In the genomic region with DNA sequence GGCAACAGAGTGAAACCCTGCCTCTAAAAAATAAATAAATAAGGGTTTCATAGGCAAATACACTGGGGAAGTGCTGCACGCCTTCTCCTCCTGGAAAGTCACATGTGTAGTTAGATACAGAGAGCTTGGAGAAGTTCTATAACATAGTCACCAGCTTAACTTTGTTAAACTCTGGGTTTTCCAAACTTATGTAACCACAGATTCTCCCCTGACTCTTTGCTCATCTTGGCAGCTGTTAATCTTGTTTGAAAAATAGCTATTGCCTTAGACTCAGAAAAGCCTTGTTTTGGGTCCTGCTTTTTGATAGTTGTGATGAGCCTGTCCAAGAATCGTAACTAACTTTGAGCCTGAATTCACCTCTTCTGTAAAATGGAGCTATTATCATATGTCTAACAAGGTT, we compare ENCODE assay signal across 18 cellular contexts. TPM values are rescaled to one million over a fixed set of nuclear protein-coding genes. Genes with fewer than 3 reads are reported as not detected.
"Had no signal": no experiment of that assay in that cellular context is flagged by ENCODE, and none has a peak within 500 bp of the region (broad histone marks: within the 10 kb centered on the region; RNA-seq: fewer than 3 reads in every experiment).

No MANE protein-coding gene starts in this region.

- H3K9me3 Mint-ChIP-seq: dendritic cell treated with granulocyte-macrophage colony-stimulating factor and Interleukin-4, amounts not matched to agents 40 ng/mL and 50 ng/mL, for 4 days; effector memory CD8-positive, alpha-beta T cell; naive thymus-derived CD8-positive, alpha-beta T cell had no signal

- H3K36me3 Mint-ChIP-seq: naive thymus-derived CD8-positive, alpha-beta T cell had no signal

- H3K9me3 ChIP-seq: esophagus squamous epithelium, gastrocnemius medialis, heart right ventricle, mucosa of descending colon, neutrophil, ovary had no signal

- H3K4me3 Mint-ChIP-seq: dendritic cell treated with granulocyte-macrophage colony-stimulating factor and Interleukin-4, amounts not matched to agents 40 ng/mL and 50 ng/mL, for 4 days; effector memory CD8-positive, alpha-beta T cell; naive thymus-derived CD8-positive, alpha-beta T cell had no signal

- ATAC-seq: effector memory CD8-positive, alpha-beta T cell; gastrocnemius medialis; mucosa of descending colon; naive thymus-derived CD8-positive, alpha-beta T cell; right cardiac atrium had no signal

- H3K27ac ChIP-seq: esophagus squamous epithelium, gastrocnemius medialis, heart right ventricle, neutrophil, ovary had no signal

- H3K36me3 ChIP-seq: esophagus squamous epithelium, gastrocnemius medialis, heart right ventricle, neutrophil, ovary had no signal

- DNase-seq: effector memory CD8-positive, alpha-beta T cell; esophagus squamous epithelium; gastrocnemius medialis; heart right ventricle; mucosa of descending colon; naive thymus-derived CD8-positive, alpha-beta T cell; ovary; right cardiac atrium; stimulated activated CD4-positive, alpha-beta T cell treated with anti-CD3 and anti-CD28 coated beads, Interleukin-2, amount 100 ng/mL, for 48 hours; stimulated activated naive CD4-positive, alpha-beta T cell treated with Interleukin-2 at 50 U/mL for 16 hours had no signal

- H3K27ac Mint-ChIP-seq: dendritic cell treated with granulocyte-macrophage colony-stimulating factor and Interleukin-4, amounts not matched to agents 40 ng/mL and 50 ng/mL, for 4 days; effector memory CD8-positive, alpha-beta T cell had no signal

- H3K4me1 Mint-ChIP-seq: naive thymus-derived CD8-positive, alpha-beta T cell had no signal

- H3K4me1 ChIP-seq: esophagus squamous epithelium, heart right ventricle had no signal

- H3K4me2 ChIP-seq: smooth muscle cell had no signal

- H3K27me3 ChIP-seq: esophagus squamous epithelium, gastrocnemius medialis, neutrophil, ovary had no signal

- H3K4me3 ChIP-seq: esophagus squamous epithelium, gastrocnemius medialis, heart right ventricle, mucosa of descending colon, ovary, smooth muscle cell had no signal

RNA-seq across cellular contexts. Expression of a gene that starts 25.3 kb away (rescaled TPM):
- total RNA-seq: epithelial cell of proximal tubule; esophagus squamous epithelium; gastrocnemius medialis; heart right ventricle; kidney epithelial cell; lung microvascular endothelial cell; naive thymus-derived CD8-positive, alpha-beta T cell; posterior vena cava; right cardiac atrium; smooth muscle cell had no signal
- polyA plus RNA-seq: heart right ventricle; naive thymus-derived CD8-positive, alpha-beta T cell; neural cell; right cardiac atrium; smooth muscle cell had no signal
